In the genomic region with DNA sequence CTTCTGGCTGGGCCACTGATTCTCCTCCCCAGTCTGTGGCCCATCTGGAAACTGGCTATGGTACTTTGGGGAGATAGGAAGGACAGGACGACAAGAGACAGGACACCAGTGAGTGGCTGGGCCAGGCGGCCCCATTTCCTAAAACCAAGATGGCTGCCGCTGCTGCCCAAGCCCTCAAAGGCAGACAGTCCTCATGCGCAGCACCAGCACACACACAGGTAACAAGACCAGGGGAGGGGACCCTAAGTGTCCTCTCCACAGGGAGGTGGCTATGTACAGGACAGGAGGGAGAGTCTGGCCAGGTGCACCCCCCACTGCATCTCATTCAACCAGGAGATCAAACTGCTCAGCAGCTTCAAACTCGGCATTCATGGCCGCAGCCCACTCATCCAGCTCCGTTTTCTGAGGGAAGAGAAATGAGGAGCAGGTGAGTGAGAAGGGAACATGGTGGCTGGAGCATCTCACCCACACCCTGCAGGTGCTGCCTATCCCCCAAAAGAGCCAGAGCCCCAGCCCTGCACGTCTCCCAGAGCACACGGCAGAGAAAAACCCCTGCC, we compare ENCODE assay signal across 2 cellular contexts.
TF ChIP-seq lines count a peak whose summit lies in the region.

No MANE protein-coding gene starts in this region.

TF ChIP-seq in Ishikawa, 13 proteins besides CTCF, POLR2A, EP300 and RAD21:
- TF ChIP-seq TAF1 (IDR thresholded peaks at IDR 0.05; ENCODE audit: low read depth) (no peak), YY1 (IDR thresholded peaks at IDR 0.05; ENCODE audit: low read depth) (peak; percentile 47; the same call in 1 of the 2 replicates)

TF ChIP-seq in H1, 55 proteins besides CTCF, POLR2A, EP300 and RAD21:
- no peak for TF ChIP-seq FOSL1 (IDR thresholded peaks at IDR 0.05; ENCODE audit: insufficient read depth, low read depth, low read length)
- TF ChIP-seq CHD1 (IDR thresholded peaks at IDR 0.05; ENCODE audit: low read depth, low read length) = no peak
- no peak for TF ChIP-seq TCF12 (IDR thresholded peaks at IDR 0.05; ENCODE audit: low read depth, low read length)
- no peak for TF ChIP-seq TBP (IDR thresholded peaks at IDR 0.05; ENCODE audit: low read depth, low read length)
- peak; percentile 83; the same call in 1 of the 2 replicates for TF ChIP-seq YY1 (IDR thresholded peaks at IDR 0.05; ENCODE audit: low read depth, low read length)
- no peak for TF ChIP-seq POU5F1 (IDR thresholded peaks at IDR 0.05; ENCODE audit: low read depth, low read length)
- peak; percentile 7; the same call in 1 of the 2 replicates for TF ChIP-seq POLR2AphosphoS5 (IDR thresholded peaks at IDR 0.05; ENCODE audit: low read depth, low read length)
- TF ChIP-seq BCL11A (IDR thresholded peaks at IDR 0.05; ENCODE audit: low read depth in 2 of 2, low read length in 2 of 2) = no peak
- no peak for TF ChIP-seq EGR1 (IDR thresholded peaks at IDR 0.05; ENCODE audit: borderline replicate concordance, low read depth, low read length)
